ENCODE assay signal across 15 cellular contexts in genomic region chr16:50303041-50303604, GRCh38. TPM values are rescaled to one million over a fixed set of nuclear protein-coding genes. Genes with fewer than 3 reads are reported as not detected.
DNase-seq lines count a peak whose midpoint lies in the region; ATAC-seq and TF ChIP-seq lines count a peak whose summit lies in the region.
"Had no signal": no experiment of that assay in that cellular context is flagged by ENCODE, and none has a peak within 500 bp of the region (broad histone marks: within the 10 kb centered on the region; RNA-seq: fewer than 3 reads in every experiment).

No MANE protein-coding gene starts in this region.

- no peak overlapping the region for H3K4me3 ChIP-seq in choroid plexus epithelial cell (ENCODE audit: low read depth, low read length)
- H3K4me3 ChIP-seq in transverse colon, result no peak overlapping the region
- H3K4me3 ChIP-seq: adrenal gland had no signal

- no peak for TF ChIP-seq CTCF in GM13976 (IDR thresholded peaks at IDR 0.05; ENCODE audit: borderline replicate concordance, control extremely low read depth, extremely low read depth, insufficient read depth, missing control alignments)
- TF ChIP-seq CTCF in choroid plexus epithelial cell (conservative IDR thresholded peaks at IDR 0.05; ENCODE audit: low read depth, low read length), result no peak
- TF ChIP-seq CTCF in nephron progenitor cell (IDR thresholded peaks at IDR 0.05), result no peak
- no peak for TF ChIP-seq CTCF in omental fat pad (IDR thresholded peaks at IDR 0.05)
- no peak for TF ChIP-seq CTCF in transverse colon (IDR thresholded peaks at IDR 0.05)

- no peak for TF ChIP-seq POLR2A in transverse colon (IDR thresholded peaks at IDR 0.05)

- in situ Hi-C loops in GM13976 (cut with MboI; ENCODE audit: low sequenced_read_pairs, unreplicated experiment) (no loop called here), transverse colon (cut with MboI; ENCODE audit: low pct_ligation_motif_present in 1 of 4, low pct_unique_long_range_greater_than_20kb in 1 of 4, low sequenced_read_pairs in 3 of 4) (no loop called here)

- no peaks in the 10 kb centered on the region for H3K36me3 ChIP-seq in transverse colon
- H3K36me3 ChIP-seq: adrenal gland had no signal

- peaks cover 11% of the 10 kb centered on the region for H3K4me1 Mint-ChIP-seq in nephron progenitor cell
- no peaks in the 10 kb centered on the region for H3K4me1 Mint-ChIP-seq in T-helper 2 cell treated with Interferon-gamma antibody and Interleukin-4, amounts not matched to agents 5 μg/mL and 100 μg/mL, for 36 hours (ENCODE audit: low read depth)

- no peak overlapping the region for H3K4me3 Mint-ChIP-seq in nephron progenitor cell
- H3K4me3 Mint-ChIP-seq in T-helper 2 cell treated with Interferon-gamma antibody and Interleukin-4, amounts not matched to agents 5 μg/mL and 100 μg/mL, for 36 hours, result no peak overlapping the region
- H3K4me3 Mint-ChIP-seq: T-helper 1 cell treated with Interleukin-12 subunit alpha and Interleukin-12 subunit beta and Interleukin-4 antibody, amounts not matched to agents 30 μg/mL and 1 μg/mL, for 36 hours had no signal

- H3K27ac Mint-ChIP-seq in nephron progenitor cell, result peak overlapping the region; percentile 79
- no peak overlapping the region for H3K27ac Mint-ChIP-seq in T-helper 2 cell treated with Interferon-gamma antibody and Interleukin-4, amounts not matched to agents 5 μg/mL and 100 μg/mL, for 36 hours
- H3K27ac Mint-ChIP-seq: T-helper 1 cell treated with Interleukin-12 subunit alpha and Interleukin-12 subunit beta and Interleukin-4 antibody, amounts not matched to agents 30 μg/mL and 1 μg/mL, for 36 hours had no signal

- H3K27me3 ChIP-seq in transverse colon, result no peaks in the 10 kb centered on the region
- H3K27me3 ChIP-seq: adrenal gland had no signal

- no peak for TF ChIP-seq EP300 in transverse colon (IDR thresholded peaks at IDR 0.05; ENCODE audit: low read depth)

- no peaks in the 10 kb centered on the region for H3K36me3 Mint-ChIP-seq in nephron progenitor cell (ENCODE audit: low read depth)
- peaks cover 33% of the 10 kb centered on the region for H3K36me3 Mint-ChIP-seq in T-helper 2 cell treated with Interferon-gamma antibody and Interleukin-4, amounts not matched to agents 5 μg/mL and 100 μg/mL, for 36 hours (ENCODE audit: low read depth)

- H3K27ac ChIP-seq in transverse colon, result peak overlapping the region in 2 of 4 donors; percentile 39 to 47
- H3K27ac ChIP-seq: adrenal gland, parathyroid adenoma had no signal

- H3K27me3 Mint-ChIP-seq in nephron progenitor cell (ENCODE audit: low read depth, poor library complexity), result peaks cover 3% of the 10 kb centered on the region
- no peaks in the 10 kb centered on the region for H3K27me3 Mint-ChIP-seq in T-helper 2 cell treated with Interferon-gamma antibody and Interleukin-4, amounts not matched to agents 5 μg/mL and 100 μg/mL, for 36 hours (ENCODE audit: low read depth)

- intact Hi-C loops in transverse colon (cut with DNase I; ENCODE audit: low total_unique reads), result no loop called here

- WGBS in transverse colon (ENCODE audit: low coverage in 1 of 2), 2 donors, result 94% methylated on average over 11 of the region's 11 CpGs; no CpG with 5 or more reads in 1 of the 2 donors

- no peaks in the 10 kb centered on the region for H3K9me3 Mint-ChIP-seq in nephron progenitor cell
- H3K9me3 Mint-ChIP-seq in T-helper 2 cell treated with Interferon-gamma antibody and Interleukin-4, amounts not matched to agents 5 μg/mL and 100 μg/mL, for 36 hours, result no peaks in the 10 kb centered on the region
- H3K9me3 Mint-ChIP-seq: T-helper 1 cell treated with Interleukin-12 subunit alpha and Interleukin-12 subunit beta and Interleukin-4 antibody, amounts not matched to agents 30 μg/mL and 1 μg/mL, for 36 hours had no signal

- no peak for ATAC-seq in omental fat pad (ENCODE audit: low FRiP score)

- H3K9me3 ChIP-seq in transverse colon, result no peaks in the 10 kb centered on the region
- H3K9me3 ChIP-seq: adrenal gland had no signal

- peaks cover 6 to 21% (median 14%) of the 10 kb centered on the region in 4 donors for H3K4me1 ChIP-seq in transverse colon
- H3K4me1 ChIP-seq: adrenal gland, parathyroid adenoma had no signal

- peak; percentile 53 for DNase-seq in AG08396 (ENCODE audit: low spot score)
- peak; percentile 25 for DNase-seq in GM13976 (ENCODE audit: low spot score)
- peak; percentile 41 for DNase-seq in choroid plexus epithelial cell (ENCODE audit: low read depth)
- no peak for DNase-seq in nephron progenitor cell
- DNase-seq in SK-N-DZ (ENCODE audit: low spot score), result no peak
- DNase-seq in omental fat pad (ENCODE audit: low spot score), result no peak
- no peak for DNase-seq in T-helper 2 cell treated with Interferon-gamma antibody and Interleukin-4, amounts not matched to agents 5 μg/mL and 100 μg/mL, for 36 hours (ENCODE audit: low spot score)
- DNase-seq in transverse colon, result no peak
- DNase-seq: Calu3; glutamatergic neuron; stimulated activated CD4-positive, alpha-beta T cell treated with anti-CD3 and anti-CD28 coated beads, Interleukin-1b, Interleukin-23, amount 100 ng/mL, for 48 hours; stimulated activated naive CD4-positive, alpha-beta T cell treated with Interleukin-2 at 50 U/mL for 16 hours had no signal

RNA-seq across cellular contexts. Expression of gene ADCY7, which starts 36.8 kb away (rescaled TPM):
- polyA plus RNA-seq in SK-N-DZ (2014; cell fraction: cytosol; rRNA removed), result 17.1 and 38.6 TPM in 2 replicates
- polyA plus RNA-seq in SK-N-DZ (2014; cell fraction: nucleus; rRNA removed), result 68.1 and 81.4 TPM in 2 replicates
- total RNA-seq in omental fat pad (10 to 100 TPM; 14.0 to 38.9 (median 21.4) TPM), transverse colon (10 to 100 TPM in 3 of 4 donors, 1 to 10 TPM in 1; 4.6 to 44.9 (median 14.1) TPM)

Comparison
In these comparisons a context has a peak if more than half of its experiments do, and no peak if none do; other contexts are left out.
1. DNase-seq: peak in AG08396 (single experiment), GM13976 (single experiment) and choroid plexus epithelial cell (single experiment); none in nephron progenitor cell (single experiment), SK-N-DZ (single experiment), omental fat pad (single experiment), T-helper 2 cell treated with Interferon-gamma antibody and Interleukin-4, amounts not matched to agents 5 μg/mL and 100 μg/mL, for 36 hours (single experiment) and transverse colon (single experiment).